Comparison of ENCODE assay signal across 13 cellular contexts in genomic region chr10:18582803-18583202, GRCh38.
DNase-seq lines count a peak whose midpoint lies in the region; ATAC-seq and TF ChIP-seq lines count a peak whose summit lies in the region.
"Had no signal": no experiment of that assay in that cellular context is flagged by ENCODE, and none has a peak within 500 bp of the region (broad histone marks: within the 10 kb centered on the region; RNA-seq: fewer than 3 reads in every experiment).

No MANE protein-coding gene starts in this region.

- WGBS in SK-N-SH (ENCODE audit: low lambda C conversion rate) = 53% methylated on average over 3 of the region's 3 CpGs

- H3K27me3 ChIP-seq in SK-N-SH (ENCODE audit: insufficient read depth) = no peaks in the 10 kb centered on the region
- H3K27me3 ChIP-seq: gastrocnemius medialis, suprapubic skin had no signal

- no peak overlapping the region for H3K4me2 ChIP-seq in SK-N-SH

- H3F3A ChIP-seq in SK-N-SH (replicated peaks; ENCODE audit: insufficient read depth) = no peaks in the 10 kb centered on the region

- POLR2A ChIA-PET in SK-N-SH (lab: Yijun Ruan, JAX) = no interaction called here

- no peak overlapping the region for H3K9ac ChIP-seq in SK-N-SH

- H3K9me3 ChIP-seq in SK-N-SH = no peaks in the 10 kb centered on the region
- H3K9me3 ChIP-seq: gastrocnemius medialis, suprapubic skin had no signal

- ATAC-seq in HG03196 (IDR thresholded peaks at IDR 0.05; ENCODE audit: unreplicated experiment) = peak; percentile 65
- no peak for ATAC-seq in HG02571 (IDR thresholded peaks at IDR 0.05; ENCODE audit: unreplicated experiment)
- ATAC-seq in HG03025 (IDR thresholded peaks at IDR 0.05; ENCODE audit: low FRiP score, unreplicated experiment) = no peak
- ATAC-seq: gastrocnemius medialis had no signal

- peaks cover 0 to 7% of the 10 kb centered on the region in 2 experiments; a peak in 1 of 4 replicates for H3K4me1 ChIP-seq in SK-N-SH (ENCODE audit: control insufficient read depth in 1 of 2, insufficient read depth in 2 of 2, low read depth in 1 of 2, low read length in 1 of 2)
- H3K4me1 ChIP-seq: gastrocnemius medialis, suprapubic skin had no signal

- DNase-seq in NCI-H526 (lab: John Stamatoyannopoulos, UW) (peak; percentile 15 to 21), NCI-H526 treated with DMSO at 0.1 percent for 48 hours (lab: John Stamatoyannopoulos, UW) (no peak), SK-N-SH (no peak), islet precursor cell (peak; percentile 59), HCEC 1CT (no peak)
- DNase-seq: DMS153, gastrocnemius medialis, NCI-H82 had no signal

- no peaks in the 10 kb centered on the region for H4K20me1 ChIP-seq in SK-N-SH (ENCODE audit: insufficient read depth)

- no peak overlapping the region for H3K27ac ChIP-seq in SK-N-SH (ENCODE audit: low read depth in 2 of 2, low read length in 1 of 2)
- H3K27ac ChIP-seq: 22Rv1, gastrocnemius medialis, suprapubic skin had no signal

- H2AFZ ChIP-seq in SK-N-SH (ENCODE audit: low read depth) = no peak overlapping the region

- no peak for TF ChIP-seq RAD21 in SK-N-SH (IDR thresholded peaks at IDR 0.05; ENCODE audit: low read length)

- TF ChIP-seq CTCF in SK-N-SH (IDR thresholded peaks at IDR 0.05) = no peak

- no peak overlapping the region for H3K4me3 ChIP-seq in SK-N-SH (ENCODE audit: low read depth in 2 of 2, low read length in 1 of 2)
- H3K4me3 ChIP-seq: gastrocnemius medialis, suprapubic skin had no signal

- no peaks in the 10 kb centered on the region for H3K79me2 ChIP-seq in SK-N-SH (ENCODE audit: insufficient read depth)

- H3K9me2 ChIP-seq in SK-N-SH = no peaks in the 10 kb centered on the region

- peak in 1 of 2 experiments; percentile 22; a peak in 1 of 4 replicates for TF ChIP-seq EP300 in SK-N-SH (IDR thresholded peaks at IDR 0.05; ENCODE audit: borderline replicate concordance in 1 of 2, low read depth in 1 of 2, low read length in 1 of 2)

- peaks cover 7 to 14% of the 10 kb centered on the region in 2 experiments for H3K36me3 ChIP-seq in SK-N-SH (replicated peaks in 1 of 2; ENCODE audit: control insufficient read depth in 1 of 2, insufficient read depth in 2 of 2, low read length in 1 of 2)

- CTCF ChIA-PET in SK-N-SH (lab: Yijun Ruan, JAX) = interaction anchor here (0.6 to 1.0 kb wide), 2 partner anchors 18 to 41 kb away, joined by 3 to 4 read pairs; no protein-coding TSS in a partner anchor

TF ChIP-seq in SK-N-SH, 30 proteins besides CTCF, POLR2A, EP300 and RAD21:
- TF ChIP-seq GABPA (IDR thresholded peaks at IDR 0.05; ENCODE audit: low read depth) (no peak), TAF1 (IDR thresholded peaks at IDR 0.05; ENCODE audit: borderline replicate concordance, low read depth, low read length) (no peak), SMC3 (IDR thresholded peaks at IDR 0.05; ENCODE audit: low read depth, low read length) (no peak), USF2 (IDR thresholded peaks at IDR 0.05; ENCODE audit: borderline replicate concordance, low read depth, low read length) (no peak), SIN3A (IDR thresholded peaks at IDR 0.05; ENCODE audit: borderline replicate concordance, low read depth, low read length) (no peak), MEF2A (IDR thresholded peaks at IDR 0.05; ENCODE audit: borderline replicate concordance, low read depth) (no peak), PBX3 (IDR thresholded peaks at IDR 0.05) (peak; percentile 53), NRF1 (IDR thresholded peaks at IDR 0.05; ENCODE audit: low read depth, low read length) (no peak), NFIC (IDR thresholded peaks at IDR 0.05; ENCODE audit: borderline replicate concordance) (no peak; the same call in 1 of the 2 replicates), TEAD4 (IDR thresholded peaks at IDR 0.05; ENCODE audit: borderline replicate concordance, insufficient read depth) (no peak), TCF12 (IDR thresholded peaks at IDR 0.05) (peak; percentile 21; the same call in 1 of the 2 replicates), YY1 (IDR thresholded peaks at IDR 0.05; ENCODE audit: low read depth) (no peak), ZBTB33 (IDR thresholded peaks at IDR 0.05; ENCODE audit: borderline replicate concordance, low read depth) (no peak), CHD2 (IDR thresholded peaks at IDR 0.05; ENCODE audit: low read length, partially characterized antibody) (no peak), MAX (IDR thresholded peaks at IDR 0.05; ENCODE audit: low read depth) (no peak), RXRA (IDR thresholded peaks at IDR 0.05; ENCODE audit: borderline replicate concordance, low read depth) (peak; percentile 60; the same call in 1 of the 2 replicates)

Comparison
In these comparisons a context has a peak if more than half of its experiments do, and no peak if none do; other contexts are left out.
1. DNase-seq: peak in NCI-H526 (2 of 2) and islet precursor cell (single experiment); none in NCI-H526 treated with DMSO at 0.1 percent for 48 hours (single experiment), SK-N-SH (single experiment) and HCEC 1CT (single experiment).